ENCODE assay signal across 12 cellular contexts in genomic region chr6:8556370-8557018, GRCh38.
DNase-seq lines count a peak whose midpoint lies in the region; ATAC-seq and TF ChIP-seq lines count a peak whose summit lies in the region.
"Had no signal": no experiment of that assay in that cellular context is flagged by ENCODE, and none has a peak within 500 bp of the region (broad histone marks: within the 10 kb centered on the region; RNA-seq: fewer than 3 reads in every experiment).

No MANE protein-coding gene starts in this region.

- H3K27me3 Mint-ChIP-seq in CD14-positive monocyte (ENCODE audit: low read depth in 3 of 3) = peaks cover 0 to 2% (median 1%) of the 10 kb centered on the region in 3 donors
- H3K27me3 Mint-ChIP-seq: effector memory CD8-positive, alpha-beta T cell had no signal

- H3K27ac Mint-ChIP-seq in CD14-positive monocyte = no peak overlapping the region
- H3K27ac Mint-ChIP-seq: effector memory CD8-positive, alpha-beta T cell had no signal

- H3K4me1 Mint-ChIP-seq in CD14-positive monocyte = no peaks in the 10 kb centered on the region

- no peaks in the 10 kb centered on the region for H3K36me3 Mint-ChIP-seq in CD14-positive monocyte

- intact Hi-C loops in CD14-positive monocyte (cut with micrococcal nuclease) = no loop called here

- ATAC-seq in HG03039 (IDR thresholded peaks at IDR 0.05; ENCODE audit: unreplicated experiment) (no peak), HG03565 (IDR thresholded peaks at IDR 0.05; ENCODE audit: unreplicated experiment) (no peak)
- ATAC-seq: effector memory CD8-positive, alpha-beta T cell had no signal

- no peak overlapping the region for H3K4me3 Mint-ChIP-seq in CD14-positive monocyte
- H3K4me3 Mint-ChIP-seq: effector memory CD8-positive, alpha-beta T cell had no signal

- no peak overlapping the region for H3K4me3 ChIP-seq in epithelial cell of esophagus (ENCODE audit: low read length)
- no peak overlapping the region for H3K4me3 ChIP-seq in skeletal muscle cell (ENCODE audit: low read depth, low read length)
- H3K4me3 ChIP-seq: left ventricle myocardium inferior, sigmoid colon had no signal

- no peak for TF ChIP-seq CTCF in epithelial cell of esophagus (IDR thresholded peaks at IDR 0.05; ENCODE audit: insufficient read depth, low read depth, low read length, missing control alignments)
- no peak for TF ChIP-seq CTCF in CD14-positive monocyte (IDR thresholded peaks at IDR 0.05)

- DNase-seq in NCI-H1105 (lab: John Stamatoyannopoulos, UW) (peak; percentile 11), NCI-H1105 treated with DMSO at 0.1 percent for 48 hours (lab: John Stamatoyannopoulos, UW) (no peak), NCI-H748 (lab: John Stamatoyannopoulos, UW; ENCODE audit: unreplicated experiment) (peak; percentile 93), epithelial cell of esophagus (ENCODE audit: low read depth) (peak; percentile 93), skeletal muscle cell (ENCODE audit: low read depth) (peak; percentile 13), CD14-positive monocyte (ENCODE audit: low spot score) (no peak)
- DNase-seq: effector memory CD8-positive, alpha-beta T cell; left ventricle myocardium inferior; sigmoid colon; T-helper 9 cell had no signal

- H3K9me3 Mint-ChIP-seq in CD14-positive monocyte = peaks cover 0 to 4% (median 0%) of the 10 kb centered on the region in 7 donors

Comparison
In these comparisons a context has a peak if more than half of its experiments do, and no peak if none do; other contexts are left out.
1. DNase-seq: peak in NCI-H1105 (single experiment), NCI-H748 (single experiment), epithelial cell of esophagus (single experiment) and skeletal muscle cell (single experiment); none in NCI-H1105 treated with DMSO at 0.1 percent for 48 hours (single experiment) and CD14-positive monocyte (single experiment).